In genomic region chr11:927871-928270, GRCh38 we compare ENCODE assay signal across 10 cellular contexts. TPM values are rescaled to one million over a fixed set of nuclear protein-coding genes. Genes with fewer than 3 reads are reported as not detected.
DNase-seq lines count a peak whose midpoint lies in the region; ATAC-seq and TF ChIP-seq lines count a peak whose summit lies in the region.
"Had no signal": no experiment of that assay in that cellular context is flagged by ENCODE, and none has a peak within 500 bp of the region (broad histone marks: within the 10 kb centered on the region; RNA-seq: fewer than 3 reads in every experiment).

No MANE protein-coding gene starts in this region.

- H3K36me3 ChIP-seq in PC-3 (ENCODE audit: low read depth, low read length) (no peaks in the 10 kb centered on the region; the same call in 1 of the 2 replicates), neural cell (ENCODE audit: insufficient read depth, low read length) (no peaks in the 10 kb centered on the region)

- H3K9me2 ChIP-seq in PC-3 (replicated peaks; ENCODE audit: low read length): no peaks in the 10 kb centered on the region
- no peaks in the 10 kb centered on the region for H3K9me2 ChIP-seq in neural cell (ENCODE audit: insufficient read depth, low read length)

- H3K27me3 ChIP-seq in PC-3 (ENCODE audit: low read length) (no peaks in the 10 kb centered on the region), neural cell (ENCODE audit: insufficient read depth, low read depth, low read length) (no peaks in the 10 kb centered on the region)

- peaks cover 8% of the 10 kb centered on the region for H3K4me1 ChIP-seq in PC-3 (ENCODE audit: insufficient read depth, low read length)

- H3K27ac Mint-ChIP-seq in activated naive CD8-positive, alpha-beta T cell treated with anti-CD3 and anti-CD28 coated beads for 36 hours: peak overlapping the region; percentile 16
- H3K27ac Mint-ChIP-seq: GM23338 had no signal

- POLR2A ChIA-PET in PC-3 (lab: Charles Lee; ENCODE audit: unreplicated experiment): interaction anchor here (0.6 kb wide), 1 partner anchor 125 kb away, joined by 5 read pairs; no protein-coding TSS in a partner anchor

- H3K4me1 Mint-ChIP-seq in activated naive CD8-positive, alpha-beta T cell treated with anti-CD3 and anti-CD28 coated beads for 36 hours: peaks cover 41% of the 10 kb centered on the region

- H2AFZ ChIP-seq in PC-3 (ENCODE audit: low read length) (no peak overlapping the region), neural cell (ENCODE audit: low read depth, low read length) (no peak overlapping the region)
- H2AFZ ChIP-seq: GM23338 had no signal

- H3K4me3 Mint-ChIP-seq in activated naive CD8-positive, alpha-beta T cell treated with anti-CD3 and anti-CD28 coated beads for 36 hours: peak overlapping the region; percentile 85

- BruUV-seq in PC-3 (replicated peaks; lab: Mats Ljungman, UMichigan): no TSS peak

- peak; percentile 51 for DNase-seq in GM12865 (ENCODE audit: low read depth)
- DNase-seq in PC-3: no peak
- peak; percentile 29 for DNase-seq in activated naive CD8-positive, alpha-beta T cell treated with anti-CD3 and anti-CD28 coated beads for 36 hours
- no peak for DNase-seq in NOMO-1 (lab: John Stamatoyannopoulos, UW; ENCODE audit: unreplicated experiment in 2 of 2)
- DNase-seq in coronary artery (ENCODE audit: low spot score): no peak
- no peak for DNase-seq in NCI-H1105 treated with DMSO at 0.1 percent for 48 hours (lab: John Stamatoyannopoulos, UW)
- DNase-seq: DMS153 had no signal

- peaks cover 67% of the 10 kb centered on the region for H3K79me2 ChIP-seq in PC-3 (ENCODE audit: low read length)
- H3K79me2 ChIP-seq in neural cell (replicated peaks; ENCODE audit: insufficient read depth, low read length): peaks cover 59% of the 10 kb centered on the region

- H3K36me3 Mint-ChIP-seq in activated naive CD8-positive, alpha-beta T cell treated with anti-CD3 and anti-CD28 coated beads for 36 hours: peaks cover 5% of the 10 kb centered on the region

- H4K20me1 ChIP-seq in PC-3 (ENCODE audit: low read length) (peaks cover 12% of the 10 kb centered on the region), neural cell (ENCODE audit: insufficient read depth) (no peaks in the 10 kb centered on the region)

- no peak overlapping the region for H3K4me3 ChIP-seq in GM12865 (ENCODE audit: low read depth, low read length)
- H3K4me3 ChIP-seq in PC-3 (ENCODE audit: low read length): no peak overlapping the region
- peak overlapping the region; percentile 69 for H3K4me3 ChIP-seq in neural cell (ENCODE audit: low read length)
- H3K4me3 ChIP-seq in coronary artery: no peak overlapping the region

- no peak for ATAC-seq in PC-3
- no peak for ATAC-seq in HG03175 (IDR thresholded peaks at IDR 0.05; ENCODE audit: unreplicated experiment)
- ATAC-seq: GM23338 had no signal

- TF ChIP-seq EP300 in neural cell (conservative IDR thresholded peaks at IDR 0.05; ENCODE audit: poor library complexity, severe bottlenecking): no peak

- H3K4me2 ChIP-seq in PC-3 (ENCODE audit: low read length) (peak overlapping the region; percentile 26; the same call in 1 of the 2 replicates), neural cell (ENCODE audit: low read length) (no peak overlapping the region)
- H3K4me2 ChIP-seq: GM23338 had no signal

- no peaks in the 10 kb centered on the region for H3K27me3 Mint-ChIP-seq in activated naive CD8-positive, alpha-beta T cell treated with anti-CD3 and anti-CD28 coated beads for 36 hours

- CTCF ChIA-PET in PC-3 (lab: Charles Lee): interaction anchor here (0.6 kb wide), 1 partner anchor 17 kb away, joined by 5 read pairs; no protein-coding TSS in a partner anchor

- no peaks in the 10 kb centered on the region for H3K9me3 Mint-ChIP-seq in activated naive CD8-positive, alpha-beta T cell treated with anti-CD3 and anti-CD28 coated beads for 36 hours
- H3K9me3 Mint-ChIP-seq: GM23338 had no signal

- H3K9ac ChIP-seq in PC-3 (ENCODE audit: low read length): no peak overlapping the region
- H3K9ac ChIP-seq in neural cell (ENCODE audit: low read length): peak overlapping the region; percentile 92

- intact Hi-C loops in PC-3 (cut with micrococcal nuclease): no loop called here

- H3F3A ChIP-seq in PC-3 (ENCODE audit: low read length, unreplicated experiment): no peaks in the 10 kb centered on the region
- H3F3A ChIP-seq in neural cell (ENCODE audit: insufficient read depth, low read length, poor library complexity, severe bottlenecking): no peaks in the 10 kb centered on the region

- no peak for TF ChIP-seq RAD21 in neural cell (conservative IDR thresholded peaks at IDR 0.05)

- no peak for TF ChIP-seq CTCF in GM12865 (IDR thresholded peaks at IDR 0.05; ENCODE audit: insufficient read depth, low read depth, low read length, missing control alignments)
- no peak for TF ChIP-seq CTCF in PC-3 (conservative IDR thresholded peaks at IDR 0.05; ENCODE audit: low read depth, low read length)
- no peak for TF ChIP-seq CTCF in neural cell (IDR thresholded peaks at IDR 0.05; ENCODE audit: poor library complexity, severe bottlenecking)
- TF ChIP-seq CTCF in coronary artery (IDR thresholded peaks at IDR 0.05): no peak

- no peaks in the 10 kb centered on the region for H3K9me3 ChIP-seq in PC-3 (ENCODE audit: low read length)
- H3K9me3 ChIP-seq in neural cell (ENCODE audit: low read length): no peaks in the 10 kb centered on the region

- no peak overlapping the region for H3K27ac ChIP-seq in PC-3 (ENCODE audit: low read length)
- H3K27ac ChIP-seq in neural cell (ENCODE audit: low read length): no peak overlapping the region
- H3K27ac ChIP-seq in coronary artery: no peak overlapping the region

TF ChIP-seq in neural cell, 6 proteins besides CTCF, POLR2A, EP300 and RAD21:
- TF ChIP-seq EZH2 (IDR thresholded peaks at IDR 0.05; ENCODE audit: borderline replicate concordance, insufficient read depth, low read length, poor library complexity, severe bottlenecking) (no peak), MXI1 (conservative IDR thresholded peaks at IDR 0.05; ENCODE audit: poor library complexity, severe bottlenecking) (no peak), TAF1 (IDR thresholded peaks at IDR 0.05; ENCODE audit: low read depth) (no peak), SMC3 (conservative IDR thresholded peaks at IDR 0.05; ENCODE audit: poor library complexity) (no peak), POLR2AphosphoS5 (IDR thresholded peaks at IDR 0.05) (no peak), REST (IDR thresholded peaks at IDR 0.05; ENCODE audit: borderline replicate concordance) (no peak)

RNA-seq across cellular contexts. Expression of gene AP2A2, which starts 2.2 kb away (rescaled TPM):
- total RNA-seq in PC-3 (2014; rRNA removed): 29.6 and 42.8 TPM in 2 replicates
- total RNA-seq in activated naive CD8-positive, alpha-beta T cell treated with anti-CD3 and anti-CD28 coated beads for 36 hours: 10 to 100 TPM; 26.3 to 30.3 TPM
- polyA plus RNA-seq in neural cell: 46.5 and 46.8 TPM in 2 replicates
- 55.1 and 61.8 TPM in 2 replicates for polyA minus RNA-seq in neural cell

RNA-seq across cellular contexts. Expression of gene CHID1, which starts 17.3 kb away (rescaled TPM):
- 70.2 and 116 TPM in 2 replicates for total RNA-seq in PC-3 (2014; rRNA removed)
- 10 to 100 TPM; 73.1 to 81.6 TPM for total RNA-seq in activated naive CD8-positive, alpha-beta T cell treated with anti-CD3 and anti-CD28 coated beads for 36 hours
- polyA plus RNA-seq in neural cell: 51.2 and 81.3 TPM in 2 replicates
- 35.9 and 45.5 TPM in 2 replicates for polyA minus RNA-seq in neural cell

Comparison
In these comparisons a context has a peak if more than half of its experiments do, and no peak if none do; other contexts are left out.
1. DNase-seq: peak in GM12865 (single experiment) and activated naive CD8-positive, alpha-beta T cell treated with anti-CD3 and anti-CD28 coated beads for 36 hours (single experiment); none in PC-3 (single experiment), NOMO-1 (0 of 2), coronary artery (single experiment) and NCI-H1105 treated with DMSO at 0.1 percent for 48 hours (single experiment).